In genomic region chr11:27718346-27718852, GRCh38 we compare ENCODE assay signal across 8 cellular contexts. TPM values are rescaled to one million over a fixed set of nuclear protein-coding genes. Genes with fewer than 3 reads are reported as not detected.
DNase-seq lines count a peak whose midpoint lies in the region; ATAC-seq, FAIRE-seq and TF ChIP-seq lines count a peak whose summit lies in the region.

No MANE protein-coding gene starts in this region.

- POLR2A ChIA-PET in H1 (lab: Charles Lee; ENCODE audit: partially characterized antibody), result interaction anchor here (0.7 to 9.1 kb wide), 20 partner anchors 9 to 569 kb away, joined by 3 to 191 read pairs (median 5); partner anchors contain the start of genes BDNF, KIF18A and METTL15

- H2AK5ac ChIP-seq in H1 (ENCODE audit: low read depth, low read length), result no peak overlapping the region

- peaks cover 5 to 15% (median 9%) of the 10 kb centered on the region in 4 experiments for H3K4me1 ChIP-seq in H1 (replicated peaks in 1 of 4; ENCODE audit: control insufficient read depth in 3 of 4, insufficient read depth in 4 of 4, low read length in 3 of 4)
- peaks cover 0 to 39% of the 10 kb centered on the region in 2 donors for H3K4me1 ChIP-seq in muscle layer of duodenum (ENCODE audit: control insufficient read depth in 1 of 2, insufficient read depth in 2 of 2, low read length in 2 of 2)

- H3K4me3 ChIP-seq in H1 (ENCODE audit: extremely low read depth in 1 of 4, insufficient read depth in 2 of 4, low read depth in 3 of 4, low read length in 4 of 4) (peak overlapping the region; percentile 77 to 99 (median 80)), muscle layer of duodenum (ENCODE audit: low read depth in 1 of 2, low read length in 2 of 2) (peak overlapping the region; percentile 53 to 62)

- peak overlapping the region; percentile 88 for H3K56ac ChIP-seq in H1 (replicated peaks; ENCODE audit: insufficient read length, low read depth, low read length)

- H3K23ac ChIP-seq in H1 (ENCODE audit: insufficient read length), result no peak overlapping the region

- H3K14ac ChIP-seq in H1 (ENCODE audit: insufficient read length), result no peak overlapping the region

- H3K27me3 ChIP-seq in H1 (replicated peaks in 1 of 4; ENCODE audit: control insufficient read depth in 3 of 4, extremely low read depth in 1 of 4, insufficient read depth in 3 of 4, low read length in 3 of 4) (peaks cover 7 to 24% (median 22%) of the 10 kb centered on the region in 4 experiments), muscle layer of duodenum (ENCODE audit: low read depth, low read length) (peaks cover 42% of the 10 kb centered on the region)

- H2BK15ac ChIP-seq in H1 (ENCODE audit: low read length), result no peak overlapping the region

- no peaks in the 10 kb centered on the region for H3K79me2 ChIP-seq in H1 (ENCODE audit: control insufficient read depth in 1 of 2, insufficient read depth in 2 of 2, low read length in 2 of 2)

- no peak for TF ChIP-seq EP300 in H1 (IDR thresholded peaks at IDR 0.05; ENCODE audit: borderline replicate concordance in 1 of 2, low read depth in 2 of 2, low read length in 2 of 2)

- TF ChIP-seq CTCF in H1 (IDR thresholded peaks at IDR 0.05; ENCODE audit: control extremely low read depth in 1 of 3, insufficient read depth in 1 of 3, low read depth in 1 of 3, low read length in 3 of 3), result no peak
- TF ChIP-seq CTCF in GM10266 (IDR thresholded peaks at IDR 0.05; ENCODE audit: control insufficient read depth, insufficient read depth, low read depth, missing control alignments), result no peak

- peak overlapping the region; percentile 93 for H3K27ac ChIP-seq in H1 (ENCODE audit: low read depth, low read length)
- H3K27ac ChIP-seq in muscle layer of duodenum (ENCODE audit: low read length), result no peak overlapping the region

- FAIRE-seq in H1 (lab: Jason Lieb, UNC), result no peak

- H3K79me1 ChIP-seq in H1 (ENCODE audit: low read depth, low read length), result no peaks in the 10 kb centered on the region

- no peak; a peak in 1 of 4 replicates for TF ChIP-seq RAD21 in H1 (IDR thresholded peaks at IDR 0.05 in 1 of 2, conservative IDR thresholded peaks at IDR 0.05 in 1 of 2; ENCODE audit: low read depth in 2 of 2, low read length in 2 of 2)

- ATAC-seq in HG02623 (IDR thresholded peaks at IDR 0.05; ENCODE audit: unreplicated experiment) (no peak), HG02763 (IDR thresholded peaks at IDR 0.05; ENCODE audit: unreplicated experiment) (no peak)

- H4K91ac ChIP-seq in H1 (replicated peaks; ENCODE audit: insufficient read length, low read length), result no peak overlapping the region

- H3K36me3 ChIP-seq in H1 (ENCODE audit: control insufficient read depth in 2 of 4, insufficient read depth in 4 of 4, low read length in 3 of 4) (no peaks in the 10 kb centered on the region), muscle layer of duodenum (ENCODE audit: control insufficient read depth in 1 of 2, insufficient read depth in 2 of 2, low read length in 2 of 2) (no peaks in the 10 kb centered on the region)

- peak overlapping the region; percentile 48; the same call in 1 of the 2 replicates for H3K18ac ChIP-seq in H1 (ENCODE audit: extremely low read depth, low read length)

- peak; percentile 93 for DNase-seq in HCEC 1CT
- peak; percentile 81 for DNase-seq in NCI-H774 (lab: John Stamatoyannopoulos, UW)
- peak in 1 of 2 experiments; percentile 71 for DNase-seq in H1 (ENCODE audit: low read depth in 1 of 2, low spot score in 2 of 2)
- no peak for DNase-seq in GM10266 (ENCODE audit: extremely low spot score)
- DNase-seq in retina, result no peak

- peaks cover 0 to 4% of the 10 kb centered on the region in 2 experiments for H4K20me1 ChIP-seq in H1 (replicated peaks in 1 of 2; ENCODE audit: control insufficient read depth in 1 of 2, insufficient read depth in 2 of 2, low read length in 2 of 2)

- H2BK120ac ChIP-seq in H1 (replicated peaks; ENCODE audit: low read depth, low read length), result no peak overlapping the region

- H2BK20ac ChIP-seq in H1 (ENCODE audit: low read length), result no peak overlapping the region

- CTCF ChIA-PET in H1 (lab: Charles Lee; ENCODE audit: partially characterized antibody), result interaction anchor here (1.0 to 11.2 kb wide), 9 partner anchors 9 to 801 kb away, joined by 3 to 223 read pairs (median 4); partner anchors contain the start of gene BDNF

- H3K9me3 ChIP-seq in H1 (ENCODE audit: insufficient read depth in 2 of 2, low read depth in 1 of 2, low read length in 1 of 2) (no peaks in the 10 kb centered on the region), muscle layer of duodenum (ENCODE audit: control insufficient read depth in 1 of 2, low read length in 2 of 2) (no peaks in the 10 kb centered on the region)

- 1% methylated on average over 23 of the region's 29 CpGs; no CpG with 5 or more reads in 1 of the 2 experiments for WGBS in H1 (ENCODE audit: extremely low coverage in 1 of 2, insufficient coverage in 1 of 2, insufficient read length in 1 of 2, insufficient replicate concordance in 2 of 2, low coverage in 1 of 2, low lambda C conversion rate in 2 of 2, missing lambda C conversion rate in 1 of 2), 2 experiments

- peak overlapping the region; percentile 55 for H4K5ac ChIP-seq in H1 (ENCODE audit: insufficient read length, low read depth, low read length)

- no peak overlapping the region for H4K8ac ChIP-seq in H1 (ENCODE audit: extremely low read depth, insufficient read depth, low read length)

- peaks cover 37% of the 10 kb centered on the region for H3K23me2 ChIP-seq in H1 (ENCODE audit: low read depth, low read length)

- H3K9ac ChIP-seq in H1 (replicated peaks in 1 of 4; ENCODE audit: extremely low read depth in 1 of 4, low read depth in 3 of 4, low read length in 3 of 4), result peak overlapping the region; percentile 68 to 88 (median 83)

- peak overlapping the region; percentile 98 for H2AFZ ChIP-seq in H1 (ENCODE audit: low read length)

- peak overlapping the region; percentile 3; the same call in 1 of the 2 replicates for H2BK5ac ChIP-seq in H1 (ENCODE audit: low read depth, low read length)

- peak in 1 of 2 experiments; percentile 70; a peak in 2 of 3 replicates for TF ChIP-seq POLR2A in H1 (IDR thresholded peaks at IDR 0.05; ENCODE audit: control extremely low read depth in 1 of 2, low read depth in 2 of 2, low read length in 2 of 2)

- H2BK12ac ChIP-seq in H1 (ENCODE audit: low read depth, low read length), result peak overlapping the region; percentile 18; the same call in 1 of the 2 replicates

- H3K4ac ChIP-seq in H1 (replicated peaks; ENCODE audit: insufficient read length, low read depth, low read length), result no peak overlapping the region

- peak overlapping the region; percentile 93 to 94 for H3K4me2 ChIP-seq in H1 (ENCODE audit: insufficient read depth in 1 of 2, low read depth in 2 of 2, low read length in 2 of 2)

TF ChIP-seq in H1, 55 proteins besides CTCF, POLR2A, EP300 and RAD21:
- peak; percentile 58 for TF ChIP-seq TBP (IDR thresholded peaks at IDR 0.05; ENCODE audit: low read depth, low read length)
- peak; percentile 78 for TF ChIP-seq CEBPB (IDR thresholded peaks at IDR 0.05; ENCODE audit: low read depth, low read length)
- peak; percentile 86; the same call in 1 of the 2 replicates for TF ChIP-seq POLR2AphosphoS5 (IDR thresholded peaks at IDR 0.05; ENCODE audit: low read depth, low read length)
- peak; percentile 30; the same call in 1 of the 2 replicates for TF ChIP-seq SP1 (IDR thresholded peaks at IDR 0.05; ENCODE audit: low read depth, low read length)
- TF ChIP-seq SAP30 (IDR thresholded peaks at IDR 0.05; ENCODE audit: insufficient read depth, insufficient replicate concordance, low read length), result peak; percentile 13
- TF ChIP-seq CHD1 (IDR thresholded peaks at IDR 0.05; ENCODE audit: low read depth, low read length), result 0 out of 2 replicates have a peak, but pooled peaks have one; percentile 35
- TF ChIP-seq ZNF274 (IDR thresholded peaks at IDR 0.05; ENCODE audit: borderline replicate concordance, extremely low read depth, low read length), result no peak
- TF ChIP-seq RBBP5 (IDR thresholded peaks at IDR 0.05; ENCODE audit: borderline replicate concordance, low read depth, low read length), result 0 out of 2 replicates have a peak, but pooled peaks have one; percentile 17
- no peak for TF ChIP-seq RNF2 (IDR thresholded peaks at IDR 0.05; ENCODE audit: borderline replicate concordance, low read depth, low read length, missing control alignments, poor library complexity, severe bottlenecking)
- TF ChIP-seq KDM4A (IDR thresholded peaks at IDR 0.05; ENCODE audit: low read depth, low read length, severe bottlenecking), result peak; percentile 4
- TF ChIP-seq TAF1 (IDR thresholded peaks at IDR 0.05; ENCODE audit: low read depth, low read length), result peak; percentile 57; the same call in 1 of the 2 replicates
- TF ChIP-seq MAX (IDR thresholded peaks at IDR 0.05), result peak; percentile 59; the same call in 1 of the 2 replicates
- TF ChIP-seq SIN3A (conservative IDR thresholded peaks at IDR 0.05 in 1 of 2, IDR thresholded peaks at IDR 0.05 in 1 of 2; ENCODE audit: low read depth in 1 of 2, low read length in 2 of 2), result 0 out of 4 replicates have a peak, but pooled peaks of 1 of the 2 experiments have one; percentile 29
- TF ChIP-seq POU5F1 (IDR thresholded peaks at IDR 0.05; ENCODE audit: low read depth, low read length), result no peak
- TF ChIP-seq NRF1 (IDR thresholded peaks at IDR 0.05; ENCODE audit: low read depth, low read length), result no peak
TF ChIP-seq in H1: peak in this region for 11.

RNA-seq across cellular contexts. Expression of gene BDNF, which starts 18.1 kb away (rescaled TPM):
- 5.4 and 6.0 TPM in 2 replicates for total RNA-seq in H1 (2021; fragmentation: NEBNext Ultra II Directional; extraction: Animal tissue kit (Norgen Biotek cat#: 25700))
- 1.5 and 2.4 TPM in 2 replicates for polyA plus RNA-seq in H1 (2011; rRNA removed)
- polyA plus RNA-seq in H1 (2011; cell fraction: cytosol; rRNA removed), result 2.4 TPM
- 2.4 TPM for polyA plus RNA-seq in H1 (2011; cell fraction: nucleus; rRNA removed)
- 3.5 to 5.7 TPM (median 4.2 TPM) in 4 replicates for polyA plus RNA-seq in H1 (2012, experiment 1 of 2)
- polyA plus RNA-seq in H1 (2012, experiment 2 of 2), result 1.4 TPM
- 4.3 TPM for polyA plus RNA-seq in H1 (2013, experiment 1 of 2)
- polyA plus RNA-seq in H1 (2013, experiment 2 of 2), result 4.9 TPM
- 4.7 and 5.4 TPM in 2 replicates for polyA minus RNA-seq in H1 (2011; rRNA and poly(A)+ RNA removed)
- polyA minus RNA-seq in H1 (2011; cell fraction: cytosol; rRNA and poly(A)+ RNA removed), result 3.2 TPM
- 7.3 TPM for polyA minus RNA-seq in H1 (2011; cell fraction: nucleus; rRNA and poly(A)+ RNA removed)

Comparison
In these comparisons a context has a peak if more than half of its experiments do, and no peak if none do; other contexts are left out.
1. DNase-seq: peak in HCEC 1CT (single experiment) and NCI-H774 (single experiment); none in GM10266 (single experiment) and retina (single experiment).